10 cellular contexts compared by ENCODE assay signal in genomic region chr20:52196845-52197244, GRCh38.
"Had no signal": no experiment of that assay in that cellular context is flagged by ENCODE, and none has a peak within 500 bp of the region (broad histone marks: within the 10 kb centered on the region; RNA-seq: fewer than 3 reads in every experiment).

No MANE protein-coding gene starts in this region.

- ATAC-seq: GM23338, HCT116 had no signal

- H3K4me2 ChIP-seq: GM23338 had no signal

- DNase-seq: GM23248, GOT3, H7, H9, HCEC 1CT, HFFc6 had no signal

- H2AFZ ChIP-seq: GM23248, GM23338 had no signal

- H3K27ac Mint-ChIP-seq: GM23338, H9, HFFc6 had no signal

- H3K9me3 Mint-ChIP-seq: GM23338, H9, HFFc6 had no signal

- FAIRE-seq: H54 had no signal

- H3K27ac ChIP-seq: GM23248 had no signal

- H3K9ac ChIP-seq: GM23248 had no signal

- H3K4me3 Mint-ChIP-seq: GM23338, H9, HFFc6 had no signal

- H3K4me3 ChIP-seq: GM23248, GM23338, HAP-1 had no signal

- H3K36me3 ChIP-seq: HAP-1 had no signal

- H3K9me3 ChIP-seq: HAP-1 had no signal
